Comparison of ENCODE assay signal across 2 cellular contexts in the genomic region with DNA sequence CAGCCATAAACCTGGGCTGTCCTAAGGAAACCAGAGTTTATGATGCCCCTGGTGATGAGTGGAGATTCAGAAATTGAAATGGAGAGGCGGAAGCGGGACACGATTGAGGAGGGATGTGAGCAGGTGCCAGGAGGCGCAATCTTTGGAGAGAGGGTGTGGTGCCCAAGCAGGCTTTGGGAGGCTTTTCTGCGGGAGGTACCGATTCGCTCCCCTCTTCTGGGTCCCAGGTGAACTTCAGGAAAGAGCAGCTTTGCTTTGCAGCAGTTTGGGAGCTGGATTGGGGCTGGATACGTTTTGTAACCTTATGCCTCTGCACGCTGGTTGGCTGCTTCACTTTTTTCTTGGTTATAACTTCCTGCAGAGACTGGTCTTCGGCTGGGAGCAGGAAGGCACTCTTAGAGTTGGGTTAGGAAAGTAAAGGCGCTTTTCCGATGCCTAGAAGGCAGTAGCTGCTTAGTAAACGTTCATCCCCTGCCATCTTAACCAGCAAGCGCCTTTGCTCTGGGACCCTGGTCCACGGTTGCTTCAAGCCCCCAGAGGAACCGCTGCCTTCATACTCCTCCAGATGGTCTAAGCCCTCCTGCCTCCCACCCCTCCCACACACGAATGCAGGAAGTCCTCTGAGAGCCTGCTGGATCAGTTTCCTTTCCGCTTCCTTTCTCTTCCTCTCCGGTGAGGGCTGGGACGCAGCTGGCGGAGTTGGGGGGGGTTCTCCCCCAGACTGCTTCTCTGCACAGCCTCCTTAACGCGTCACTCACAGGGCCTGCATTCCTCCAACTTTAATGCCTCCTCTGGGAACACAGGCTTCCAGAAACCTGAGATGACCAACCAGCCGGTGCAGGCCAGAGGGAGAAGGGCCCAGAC.
TF ChIP-seq lines count a peak whose summit lies in the region.

No MANE protein-coding gene starts in this region.

TF ChIP-seq in K562, 482 proteins besides CTCF, POLR2A, EP300 and RAD21 (continued from another document and continues in another):
- no peak for TF ChIP-seq NCOR1 (IDR thresholded peaks at IDR 0.05)
- no peak for TF ChIP-seq ZNF561 (CRISPR knock-in tag; conservative IDR thresholded peaks at IDR 0.05)
- no peak for TF ChIP-seq RAD51 (IDR thresholded peaks at IDR 0.05; ENCODE audit: borderline replicate concordance, low read depth)
- TF ChIP-seq, protein P1, sequence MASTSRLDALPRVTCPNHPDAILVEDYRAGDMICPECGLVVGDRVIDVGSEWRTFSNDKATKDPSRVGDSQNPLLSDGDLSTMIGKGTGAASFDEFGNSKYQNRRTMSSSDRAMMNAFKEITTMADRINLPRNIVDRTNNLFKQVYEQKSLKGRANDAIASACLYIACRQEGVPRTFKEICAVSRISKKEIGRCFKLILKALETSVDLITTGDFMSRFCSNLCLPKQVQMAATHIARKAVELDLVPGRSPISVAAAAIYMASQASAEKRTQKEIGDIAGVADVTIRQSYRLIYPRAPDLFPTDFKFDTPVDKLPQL (IDR thresholded peaks at IDR 0.05; ENCODE audit: extremely low read depth, insufficient read length), result no peak
- TF ChIP-seq, protein P2, sequence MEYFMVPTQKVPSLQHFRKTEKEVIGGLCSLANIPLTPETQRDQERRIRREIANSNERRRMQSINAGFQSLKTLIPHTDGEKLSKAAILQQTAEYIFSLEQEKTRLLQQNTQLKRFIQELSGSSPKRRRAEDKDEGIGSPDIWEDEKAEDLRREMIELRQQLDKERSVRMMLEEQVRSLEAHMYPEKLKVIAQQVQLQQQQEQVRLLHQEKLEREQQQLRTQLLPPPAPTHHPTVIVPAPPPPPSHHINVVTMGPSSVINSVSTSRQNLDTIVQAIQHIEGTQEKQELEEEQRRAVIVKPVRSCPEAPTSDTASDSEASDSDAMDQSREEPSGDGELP (CRISPR knock-in tag; IDR thresholded peaks at IDR 0.05; ENCODE audit: borderline replicate concordance), result no peak
- no peak for TF ChIP-seq SAFB (IDR thresholded peaks at IDR 0.05; ENCODE audit: borderline replicate concordance, low read depth, low read length)
- no peak for TF ChIP-seq SIN3A (IDR thresholded peaks at IDR 0.05; ENCODE audit: borderline replicate concordance in 2 of 2, control insufficient read depth in 1 of 2, low read depth in 2 of 2, low read length in 2 of 2)
- TF ChIP-seq GABPA (tag; conservative IDR thresholded peaks at IDR 0.05; ENCODE audit: low read depth), result peak; percentile 71
- TF ChIP-seq, protein P3, sequence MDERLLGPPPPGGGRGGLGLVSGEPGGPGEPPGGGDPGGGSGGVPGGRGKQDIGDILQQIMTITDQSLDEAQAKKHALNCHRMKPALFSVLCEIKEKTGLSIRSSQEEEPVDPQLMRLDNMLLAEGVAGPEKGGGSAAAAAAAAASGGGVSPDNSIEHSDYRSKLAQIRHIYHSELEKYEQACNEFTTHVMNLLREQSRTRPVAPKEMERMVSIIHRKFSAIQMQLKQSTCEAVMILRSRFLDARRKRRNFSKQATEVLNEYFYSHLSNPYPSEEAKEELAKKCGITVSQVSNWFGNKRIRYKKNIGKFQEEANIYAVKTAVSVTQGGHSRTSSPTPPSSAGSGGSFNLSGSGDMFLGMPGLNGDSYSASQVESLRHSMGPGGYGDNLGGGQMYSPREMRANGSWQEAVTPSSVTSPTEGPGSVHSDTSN (CRISPR knock-in tag; IDR thresholded peaks at IDR 0.05; ENCODE audit: low read depth), result no peak
- TF ChIP-seq, protein P3 (tag; conservative IDR thresholded peaks at IDR 0.05; ENCODE audit: low read depth), result no peak
- no peak for TF ChIP-seq PHTF2 (CRISPR knock-in tag; IDR thresholded peaks at IDR 0.05)
- peak; percentile 27; the same call in 1 of the 2 replicates for TF ChIP-seq PHF8 (IDR thresholded peaks at IDR 0.05; ENCODE audit: borderline replicate concordance, low read length)
- 0 out of 2 replicates have a peak, but pooled peaks have one; percentile 21 for TF ChIP-seq ZBTB7A (IDR thresholded peaks at IDR 0.05; ENCODE audit: borderline replicate concordance, control insufficient read depth, low read depth, low read length)
- TF ChIP-seq, protein P4, sequence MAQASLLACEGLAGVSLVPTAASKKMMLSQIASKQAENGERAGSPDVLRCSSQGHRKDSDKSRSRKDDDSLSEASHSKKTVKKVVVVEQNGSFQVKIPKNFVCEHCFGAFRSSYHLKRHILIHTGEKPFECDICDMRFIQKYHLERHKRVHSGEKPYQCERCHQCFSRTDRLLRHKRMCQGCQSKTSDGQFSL (CRISPR knock-in tag; IDR thresholded peaks at IDR 0.05), result peak; percentile 34; the same call in 1 of the 2 replicates
- TF ChIP-seq, protein P4 (tag; IDR thresholded peaks at IDR 0.05), result no peak
- TF ChIP-seq ZFX (CRISPR knock-in tag; IDR thresholded peaks at IDR 0.05), result 0 out of 2 replicates have a peak, but pooled peaks have one; percentile 14
- no peak for TF ChIP-seq CBX8 (IDR thresholded peaks at IDR 0.05; ENCODE audit: borderline replicate concordance, extremely low read depth, low read depth, low read length, poor library complexity, severe bottlenecking)
- TF ChIP-seq RBFOX2 (IDR thresholded peaks at IDR 0.05; ENCODE audit: low read depth, low read length), result no peak
- TF ChIP-seq POLR2G (IDR thresholded peaks at IDR 0.05; ENCODE audit: low read depth, low read length), result no peak
- TF ChIP-seq ZNF347 (CRISPR knock-in tag; IDR thresholded peaks at IDR 0.05; ENCODE audit: low read depth), result no peak
- no peak for TF ChIP-seq BMI1 (IDR thresholded peaks at IDR 0.05; ENCODE audit: low read length)
- no peak for TF ChIP-seq NCOA4 (IDR thresholded peaks at IDR 0.05; ENCODE audit: partially characterized antibody)

TF ChIP-seq in SK-N-SH treated with all-trans-retinoic acid at 6 μM for 48 hours, 23 proteins besides CTCF, POLR2A, EP300 and RAD21 (continued from another document):
- TF ChIP-seq, protein P5, sequence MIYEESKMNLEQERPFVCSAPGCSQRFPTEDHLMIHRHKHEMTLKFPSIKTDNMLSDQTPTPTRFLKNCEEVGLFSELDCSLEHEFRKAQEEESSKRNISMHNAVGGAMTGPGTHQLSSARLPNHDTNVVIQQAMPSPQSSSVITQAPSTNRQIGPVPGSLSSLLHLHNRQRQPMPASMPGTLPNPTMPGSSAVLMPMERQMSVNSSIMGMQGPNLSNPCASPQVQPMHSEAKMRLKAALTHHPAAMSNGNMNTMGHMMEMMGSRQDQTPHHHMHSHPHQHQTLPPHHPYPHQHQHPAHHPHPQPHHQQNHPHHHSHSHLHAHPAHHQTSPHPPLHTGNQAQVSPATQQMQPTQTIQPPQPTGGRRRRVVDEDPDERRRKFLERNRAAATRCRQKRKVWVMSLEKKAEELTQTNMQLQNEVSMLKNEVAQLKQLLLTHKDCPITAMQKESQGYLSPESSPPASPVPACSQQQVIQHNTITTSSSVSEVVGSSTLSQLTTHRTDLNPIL (CRISPR knock-in tag; IDR thresholded peaks at IDR 0.05; ENCODE audit: low read depth), result no peak
- TF ChIP-seq TOX (CRISPR knock-in tag; IDR thresholded peaks at IDR 0.05; ENCODE audit: borderline replicate concordance) (no peak), ZNF565 (CRISPR knock-in tag; conservative IDR thresholded peaks at IDR 0.05; ENCODE audit: low read depth) (no peak), ZFP30 (CRISPR knock-in tag; IDR thresholded peaks at IDR 0.05) (no peak), BACH2 (CRISPR knock-in tag; IDR thresholded peaks at IDR 0.05; ENCODE audit: borderline replicate concordance) (no peak), OSR1 (CRISPR knock-in tag; IDR thresholded peaks at IDR 0.05) (no peak), GLIS3 (CRISPR knock-in tag; IDR thresholded peaks at IDR 0.05) (no peak), TCF4 (CRISPR knock-in tag; IDR thresholded peaks at IDR 0.05; ENCODE audit: borderline replicate concordance) (no peak)
- TF ChIP-seq, protein P6, sequence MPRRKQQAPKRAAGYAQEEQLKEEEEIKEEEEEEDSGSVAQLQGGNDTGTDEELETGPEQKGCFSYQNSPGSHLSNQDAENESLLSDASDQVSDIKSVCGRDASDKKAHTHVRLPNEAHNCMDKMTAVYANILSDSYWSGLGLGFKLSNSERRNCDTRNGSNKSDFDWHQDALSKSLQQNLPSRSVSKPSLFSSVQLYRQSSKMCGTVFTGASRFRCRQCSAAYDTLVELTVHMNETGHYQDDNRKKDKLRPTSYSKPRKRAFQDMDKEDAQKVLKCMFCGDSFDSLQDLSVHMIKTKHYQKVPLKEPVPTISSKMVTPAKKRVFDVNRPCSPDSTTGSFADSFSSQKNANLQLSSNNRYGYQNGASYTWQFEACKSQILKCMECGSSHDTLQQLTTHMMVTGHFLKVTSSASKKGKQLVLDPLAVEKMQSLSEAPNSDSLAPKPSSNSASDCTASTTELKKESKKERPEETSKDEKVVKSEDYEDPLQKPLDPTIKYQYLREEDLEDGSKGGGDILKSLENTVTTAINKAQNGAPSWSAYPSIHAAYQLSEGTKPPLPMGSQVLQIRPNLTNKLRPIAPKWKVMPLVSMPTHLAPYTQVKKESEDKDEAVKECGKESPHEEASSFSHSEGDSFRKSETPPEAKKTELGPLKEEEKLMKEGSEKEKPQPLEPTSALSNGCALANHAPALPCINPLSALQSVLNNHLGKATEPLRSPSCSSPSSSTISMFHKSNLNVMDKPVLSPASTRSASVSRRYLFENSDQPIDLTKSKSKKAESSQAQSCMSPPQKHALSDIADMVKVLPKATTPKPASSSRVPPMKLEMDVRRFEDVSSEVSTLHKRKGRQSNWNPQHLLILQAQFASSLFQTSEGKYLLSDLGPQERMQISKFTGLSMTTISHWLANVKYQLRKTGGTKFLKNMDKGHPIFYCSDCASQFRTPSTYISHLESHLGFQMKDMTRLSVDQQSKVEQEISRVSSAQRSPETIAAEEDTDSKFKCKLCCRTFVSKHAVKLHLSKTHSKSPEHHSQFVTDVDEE (CRISPR knock-in tag; IDR thresholded peaks at IDR 0.05), result no peak
- TF ChIP-seq, protein P7, sequence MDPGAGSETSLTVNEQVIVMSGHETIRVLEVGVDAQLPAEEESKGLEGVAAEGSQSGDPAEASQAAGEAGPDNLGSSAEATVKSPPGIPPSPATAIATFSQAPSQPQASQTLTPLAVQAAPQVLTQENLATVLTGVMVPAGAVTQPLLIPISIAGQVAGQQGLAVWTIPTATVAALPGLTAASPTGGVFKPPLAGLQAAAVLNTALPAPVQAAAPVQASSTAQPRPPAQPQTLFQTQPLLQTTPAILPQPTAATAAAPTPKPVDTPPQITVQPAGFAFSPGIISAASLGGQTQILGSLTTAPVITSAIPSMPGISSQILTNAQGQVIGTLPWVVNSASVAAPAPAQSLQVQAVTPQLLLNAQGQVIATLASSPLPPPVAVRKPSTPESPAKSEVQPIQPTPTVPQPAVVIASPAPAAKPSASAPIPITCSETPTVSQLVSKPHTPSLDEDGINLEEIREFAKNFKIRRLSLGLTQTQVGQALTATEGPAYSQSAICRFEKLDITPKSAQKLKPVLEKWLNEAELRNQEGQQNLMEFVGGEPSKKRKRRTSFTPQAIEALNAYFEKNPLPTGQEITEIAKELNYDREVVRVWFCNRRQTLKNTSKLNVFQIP (CRISPR knock-in tag; IDR thresholded peaks at IDR 0.05; ENCODE audit: borderline replicate concordance, low read depth), result no peak
